ENCODE assay signal across 9 cellular contexts in the genomic region with DNA sequence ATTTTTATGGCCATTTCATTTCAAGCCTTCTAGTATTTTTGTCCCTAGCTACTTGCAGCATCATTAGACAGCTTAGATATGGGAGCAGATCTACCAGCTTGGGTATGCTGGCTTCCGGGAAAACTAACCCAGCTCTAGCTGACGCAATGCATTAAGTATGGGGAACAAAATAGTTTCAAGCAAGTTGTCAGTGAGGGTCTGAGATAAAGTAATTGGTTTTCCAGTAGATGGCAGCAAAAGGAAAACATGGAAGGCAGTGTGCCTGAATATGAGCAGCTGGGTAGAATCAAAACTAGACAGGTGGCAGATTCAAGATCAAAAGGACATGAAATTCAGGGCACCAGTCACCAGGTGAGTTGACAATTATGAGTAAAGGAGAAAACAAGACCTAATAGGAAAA.
DNase-seq lines count a peak whose midpoint lies in the region; ATAC-seq lines count a peak whose summit lies in the region.
"Had no signal": no experiment of that assay in that cellular context is flagged by ENCODE, and none has a peak within 500 bp of the region (broad histone marks: within the 10 kb centered on the region; RNA-seq: fewer than 3 reads in every experiment).

No MANE protein-coding gene starts in this region.

- H2AK5ac ChIP-seq in neuronal stem cell (ENCODE audit: low read depth, low read length): no peak overlapping the region

- no peak overlapping the region for H3K27ac ChIP-seq in neuronal stem cell (replicated peaks; ENCODE audit: low read length)
- H3K27ac ChIP-seq: BLaER1 treated with 17β-estradiol and CSF1 and Interleukin-3, amounts not matched to agents 10 nM and 100 nM had no signal

- peak; percentile 32 for DNase-seq in NCI-H345 (lab: John Stamatoyannopoulos, UW)
- DNase-seq in NCI-H345 treated with DMSO at 0.1 percent for 48 hours (lab: John Stamatoyannopoulos, UW; ENCODE audit: unreplicated experiment): no peak
- DNase-seq in NCI-H526 (lab: John Stamatoyannopoulos, UW): peak; percentile 42 to 48
- peak; percentile 76 for DNase-seq in dedifferentiated amniotic fluid mesenchymal stem cell (ENCODE audit: extremely low spot score)
- DNase-seq in neuronal stem cell (ENCODE audit: low spot score): peak; percentile 4
- DNase-seq in central memory CD4-positive, alpha-beta T cell: no peak
- DNase-seq in activated naive CD4-positive, alpha-beta T cell treated with Interleukin-2 at 50 U/mL for 16 hours: no peak

- H4K8ac ChIP-seq in neuronal stem cell (ENCODE audit: low read depth, low read length): no peak overlapping the region

- no peak overlapping the region for H3K4me2 ChIP-seq in neuronal stem cell (ENCODE audit: insufficient read depth, low read length, poor library complexity, severe bottlenecking)
- H3K4me2 ChIP-seq: BLaER1 treated with 17β-estradiol and CSF1 and Interleukin-3, amounts not matched to agents 10 nM and 100 nM had no signal

- H3K18ac ChIP-seq in neuronal stem cell (ENCODE audit: low read length): no peak overlapping the region

- no peak for ATAC-seq in HG02610 (IDR thresholded peaks at IDR 0.05; ENCODE audit: unreplicated experiment)

- no peak overlapping the region for H3K9ac ChIP-seq in neuronal stem cell (ENCODE audit: low read depth, low read length, poor library complexity)
- H3K9ac ChIP-seq: BLaER1 treated with 17β-estradiol and CSF1 and Interleukin-3, amounts not matched to agents 10 nM and 100 nM had no signal

- H2AFZ ChIP-seq in neuronal stem cell (ENCODE audit: low read length): no peak overlapping the region

- peaks cover 1 to 17% of the 10 kb centered on the region in 2 donors for H3K4me1 ChIP-seq in neuronal stem cell (ENCODE audit: control insufficient read depth in 2 of 2, insufficient read depth in 1 of 2, low read depth in 1 of 2, low read length in 2 of 2)

- H3K4me3 ChIP-seq in neuronal stem cell (ENCODE audit: low read length in 2 of 2): no peak overlapping the region
- H3K4me3 ChIP-seq: BLaER1 treated with 17β-estradiol and CSF1 and Interleukin-3, amounts not matched to agents 10 nM and 100 nM had no signal

- no peak overlapping the region for H2BK12ac ChIP-seq in neuronal stem cell (ENCODE audit: low read length)

- H3K14ac ChIP-seq in neuronal stem cell (ENCODE audit: low read length): no peak overlapping the region

- no peak overlapping the region for H4K91ac ChIP-seq in neuronal stem cell (ENCODE audit: low read depth, low read length, poor library complexity)

- no peak overlapping the region for H2BK5ac ChIP-seq in neuronal stem cell (ENCODE audit: low read length)

- no peak overlapping the region for H2BK120ac ChIP-seq in neuronal stem cell (ENCODE audit: low read depth, low read length)

- H2BK15ac ChIP-seq in neuronal stem cell (ENCODE audit: low read length): no peak overlapping the region

- WGBS in neuronal stem cell (ENCODE audit: extremely low coverage in 2 of 2, insufficient read length in 2 of 2, insufficient replicate concordance in 1 of 2), 2 donors: no CpG with 5 or more reads among the region's 2 CpGs

- no peaks in the 10 kb centered on the region for H3K9me3 ChIP-seq in neuronal stem cell (replicated peaks in 1 of 2; ENCODE audit: control insufficient read depth in 2 of 2, insufficient read depth in 1 of 2, low read depth in 1 of 2, low read length in 2 of 2)
- H3K9me3 ChIP-seq: BLaER1 treated with 17β-estradiol and CSF1 and Interleukin-3, amounts not matched to agents 10 nM and 100 nM had no signal

- no peaks in the 10 kb centered on the region for H3K79me1 ChIP-seq in neuronal stem cell (ENCODE audit: low read depth, low read length)

- no peaks in the 10 kb centered on the region for H3K27me3 ChIP-seq in neuronal stem cell (ENCODE audit: control insufficient read depth in 3 of 3, insufficient read depth in 3 of 3, low read depth in 1 of 3, low read length in 3 of 3)
- H3K27me3 ChIP-seq: BLaER1 treated with 17β-estradiol and CSF1 and Interleukin-3, amounts not matched to agents 10 nM and 100 nM had no signal

- H3K36me3 ChIP-seq in neuronal stem cell (replicated peaks in 1 of 2; ENCODE audit: control insufficient read depth in 2 of 2, insufficient read depth in 2 of 2, low read length in 2 of 2): no peaks in the 10 kb centered on the region
- H3K36me3 ChIP-seq: BLaER1 treated with 17β-estradiol and CSF1 and Interleukin-3, amounts not matched to agents 10 nM and 100 nM had no signal

- no peak overlapping the region for H3K4ac ChIP-seq in neuronal stem cell (ENCODE audit: low read length)

- H3K23ac ChIP-seq in neuronal stem cell (ENCODE audit: low read depth, low read length, poor library complexity): no peak overlapping the region

Comparison
In these comparisons a context has a peak if more than half of its experiments do, and no peak if none do; other contexts are left out.
1. DNase-seq: peak in NCI-H345 (single experiment), NCI-H526 (2 of 2), dedifferentiated amniotic fluid mesenchymal stem cell (single experiment) and neuronal stem cell (single experiment); none in NCI-H345 treated with DMSO at 0.1 percent for 48 hours (single experiment), central memory CD4-positive, alpha-beta T cell (single experiment) and activated naive CD4-positive, alpha-beta T cell treated with Interleukin-2 at 50 U/mL for 16 hours (single experiment).